19 cellular contexts compared by ENCODE assay signal in genomic region chr2:1501196-1501851, GRCh38.
DNase-seq lines count a peak whose midpoint lies in the region; ATAC-seq and TF ChIP-seq lines count a peak whose summit lies in the region.
"Had no signal": no experiment of that assay in that cellular context is flagged by ENCODE, and none has a peak within 500 bp of the region (broad histone marks: within the 10 kb centered on the region; RNA-seq: fewer than 3 reads in every experiment).

No MANE protein-coding gene starts in this region.

- H4K8ac ChIP-seq in IMR-90 (ENCODE audit: low read depth in 2 of 2, low read length in 2 of 2), result no peak overlapping the region

- TF ChIP-seq CTCF in IMR-90 (conservative IDR thresholded peaks at IDR 0.05; ENCODE audit: low read depth, low read length), result no peak
- TF ChIP-seq CTCF in lower lobe of right lung (IDR thresholded peaks at IDR 0.05), result no peak
- TF ChIP-seq CTCF in thyroid gland (IDR thresholded peaks at IDR 0.05), result no peak

- no peaks in the 10 kb centered on the region for H3K36me3 Mint-ChIP-seq in activated naive CD4-positive, alpha-beta T cell treated with anti-CD3 and anti-CD28 coated beads for 36 hours (ENCODE audit: low read depth)

- no peak overlapping the region for H3K18ac ChIP-seq in IMR-90 (ENCODE audit: low read depth, low read length)

- no peak overlapping the region for H2BK5ac ChIP-seq in IMR-90 (ENCODE audit: low read depth, low read length, poor library complexity, severe bottlenecking)

- no peak overlapping the region for H3K27ac ChIP-seq in IMR-90 (ENCODE audit: insufficient read depth, low read length)
- H3K27ac ChIP-seq in lower lobe of right lung, result no peak overlapping the region
- H3K27ac ChIP-seq in thyroid gland, result peak overlapping the region in 1 of 3 donors; percentile 5

- H3K79me1 ChIP-seq in IMR-90 (ENCODE audit: low read depth in 1 of 2, low read length in 2 of 2), result no peaks in the 10 kb centered on the region

- H3K9me1 ChIP-seq in IMR-90 (ENCODE audit: insufficient read depth, low read length), result no peaks in the 10 kb centered on the region

- POLR2A ChIA-PET in IMR-90 (lab: Charles Lee; ENCODE audit: unreplicated experiment), result no interaction called here

- peak overlapping the region; percentile 43 for H2AFZ ChIP-seq in IMR-90 (replicated peaks; ENCODE audit: low read length, poor library complexity)

- H3K27me3 Mint-ChIP-seq in activated naive CD4-positive, alpha-beta T cell treated with anti-CD3 and anti-CD28 coated beads for 36 hours (ENCODE audit: low read depth), result no peaks in the 10 kb centered on the region

- no peaks in the 10 kb centered on the region for H3K36me3 ChIP-seq in IMR-90 (ENCODE audit: control insufficient read depth, insufficient read depth, low read length)
- H3K36me3 ChIP-seq in lower lobe of right lung, result no peaks in the 10 kb centered on the region
- H3K36me3 ChIP-seq in thyroid gland, result peaks cover 81 to 90% of the 10 kb centered on the region in 2 donors
- H3K36me3 ChIP-seq: MG63 had no signal

- H3K9ac ChIP-seq in IMR-90 (ENCODE audit: low read depth, low read length), result no peak overlapping the region

- no peak overlapping the region for H3K4ac ChIP-seq in IMR-90 (ENCODE audit: low read depth, low read length)

- TF ChIP-seq RAD21 in IMR-90 (IDR thresholded peaks at IDR 0.05; ENCODE audit: low read length), result no peak

- no peaks in the 10 kb centered on the region; the same call in 1 of the 2 replicates for H3K27me3 ChIP-seq in IMR-90 (ENCODE audit: control insufficient read depth, insufficient read depth, low read length)
- H3K27me3 ChIP-seq in lower lobe of right lung (ENCODE audit: low read depth), result peaks cover 3% of the 10 kb centered on the region
- no peaks in the 10 kb centered on the region for H3K27me3 ChIP-seq in thyroid gland
- H3K27me3 ChIP-seq: MG63 had no signal

- no peak overlapping the region for H2BK15ac ChIP-seq in IMR-90 (ENCODE audit: low read depth, low read length)

- BruUV-seq in IMR-90 (replicated peaks; lab: Mats Ljungman, UMichigan), result no TSS peak

- no peak overlapping the region for H2AK5ac ChIP-seq in IMR-90 (ENCODE audit: low read depth, low read length)

- H3K4me1 ChIP-seq in IMR-90 (ENCODE audit: control insufficient read depth, insufficient read depth, low read length) (no peaks in the 10 kb centered on the region), lower lobe of right lung (no peaks in the 10 kb centered on the region), thyroid gland (peaks cover 0 to 17% of the 10 kb centered on the region in 2 donors)

- intact Hi-C loops in activated naive CD4-positive, alpha-beta T cell treated with anti-CD3 and anti-CD28 coated beads for 36 hours (cut with micrococcal nuclease), result no loop called here
- intact Hi-C loops in IMR-90 (cut with micrococcal nuclease), result no loop called here
- intact Hi-C loops in lower lobe of right lung (cut with DNase I), result no loop called here
- intact Hi-C loops in thyroid gland (cut with DNase I), result no loop called here

- H3K56ac ChIP-seq in IMR-90 (ENCODE audit: extremely low read depth, insufficient read depth, low read length), result no peak overlapping the region

- TF ChIP-seq POLR2A in IMR-90 (IDR thresholded peaks at IDR 0.05; ENCODE audit: low read depth, low read length) (no peak), thyroid gland (IDR thresholded peaks at IDR 0.05) (no peak)

- H3K27ac Mint-ChIP-seq in activated naive CD4-positive, alpha-beta T cell treated with anti-CD3 and anti-CD28 coated beads for 36 hours, result no peak overlapping the region

- 79% methylated on average over 17 of the region's 25 CpGs; no CpG with 5 or more reads in 1 of the 2 experiments for WGBS in IMR-90 (ENCODE audit: extremely low coverage in 2 of 2, insufficient read length in 1 of 2), 2 experiments
- WGBS in thyroid gland, 2 donors, result 93% methylated on average over 24 to 25 of the region's 25 CpGs

- H3K4me1 Mint-ChIP-seq in activated naive CD4-positive, alpha-beta T cell treated with anti-CD3 and anti-CD28 coated beads for 36 hours (ENCODE audit: low read depth), result no peaks in the 10 kb centered on the region

- no peak for ATAC-seq in IMR-90 (ENCODE audit: low read depth)
- no peak for ATAC-seq in lower lobe of right lung

- no peak overlapping the region for H4K5ac ChIP-seq in IMR-90 (ENCODE audit: low read depth, low read length)

- H4K20me1 ChIP-seq in IMR-90 (ENCODE audit: insufficient read depth, low read length), result no peaks in the 10 kb centered on the region

- no peak overlapping the region for H2BK120ac ChIP-seq in IMR-90 (ENCODE audit: low read depth, low read length)

- no peaks in the 10 kb centered on the region for H3K9me3 Mint-ChIP-seq in activated naive CD4-positive, alpha-beta T cell treated with anti-CD3 and anti-CD28 coated beads for 36 hours

- no peak overlapping the region for H4K91ac ChIP-seq in IMR-90 (ENCODE audit: insufficient read depth, low read depth, low read length)

- H3K4me3 Mint-ChIP-seq in activated naive CD4-positive, alpha-beta T cell treated with anti-CD3 and anti-CD28 coated beads for 36 hours, result no peak overlapping the region

- H3K23ac ChIP-seq in IMR-90 (ENCODE audit: low read depth, low read length), result no peak overlapping the region

- in situ Hi-C loops in IMR-90 (cut with MboI; ENCODE audit: low sequenced_read_pairs), result no loop called here

- DNase-seq in activated naive CD4-positive, alpha-beta T cell treated with anti-CD3 and anti-CD28 coated beads, Interleukin-2, amount 50 U/mL, for 16 hours, result peak; percentile 9
- no peak for DNase-seq in activated naive CD4-positive, alpha-beta T cell treated with anti-CD3 and anti-CD28 coated beads for 36 hours
- DNase-seq in IMR-90 (no peak), lower lobe of right lung (peak; percentile 37), thyroid gland (peak; percentile 2 to 21), occipital lobe (lab: John Stamatoyannopoulos, UW) (no peak), cerebellum (ENCODE audit: low spot score) (no peak)
- DNase-seq in stimulated activated CD4-positive, alpha-beta T cell treated with anti-CD3 and anti-CD28 coated beads, Interleukin-2, amount 100 ng/mL, for 24 hours, result no peak
- DNase-seq: AML-193, DMS53, GDM1, MG63, NCI-H1417, NCI-H1694 treated with DMSO at 0.1 percent for 48 hours, NCI-H2081 treated with DMSO at 0.1 percent for 48 hours, NCI-H2171 treated with DMSO at 0.1 percent for 48 hours, NCI-H526, OCI-M1, SHP77 had no signal

- dilution Hi-C loops in IMR-90 (cut with HindIII; ENCODE audit: low sequenced_read_pairs, unreplicated experiment), result no loop called here

- H3K14ac ChIP-seq in IMR-90 (replicated peaks; ENCODE audit: low read depth, low read length), result no peak overlapping the region

- no peak overlapping the region for H2BK20ac ChIP-seq in IMR-90 (ENCODE audit: low read depth, low read length)

- H2AK9ac ChIP-seq in IMR-90 (replicated peaks; ENCODE audit: low read depth, low read length, poor library complexity), result no peak overlapping the region

- no peak overlapping the region for H3K4me2 ChIP-seq in IMR-90 (ENCODE audit: low read depth, low read length)

- no peaks in the 10 kb centered on the region for H3K9me3 ChIP-seq in IMR-90 (ENCODE audit: control insufficient read depth, insufficient read depth, low read length)
- no peaks in the 10 kb centered on the region for H3K9me3 ChIP-seq in lower lobe of right lung
- no peaks in the 10 kb centered on the region for H3K9me3 ChIP-seq in thyroid gland
- H3K9me3 ChIP-seq: MG63 had no signal

- CTCF ChIA-PET in activated naive CD4-positive, alpha-beta T cell treated with anti-CD3 and anti-CD28 coated beads for 36 hours (lab: Charles Lee), result no interaction called here
- CTCF ChIA-PET in IMR-90 (lab: Yijun Ruan, JAX), result interaction anchor here (0.6 kb wide), 1 partner anchor 35 kb away, joined by 3 read pairs; no protein-coding TSS in a partner anchor

- no peak overlapping the region for H3K4me3 ChIP-seq in IMR-90 (ENCODE audit: insufficient read depth, low read depth, low read length)
- no peak overlapping the region for H3K4me3 ChIP-seq in lower lobe of right lung
- no peak overlapping the region for H3K4me3 ChIP-seq in thyroid gland (replicated peaks in 1 of 3)
- H3K4me3 ChIP-seq: MG63 had no signal

TF ChIP-seq in IMR-90, 13 proteins besides CTCF, POLR2A, EP300 and RAD21:
- TF ChIP-seq BHLHE40 (IDR thresholded peaks at IDR 0.05; ENCODE audit: low read depth, low read length) (no peak), NFE2L2 (IDR thresholded peaks at IDR 0.05; ENCODE audit: low read depth, low read length) (no peak), MAFK (IDR thresholded peaks at IDR 0.05; ENCODE audit: low read depth, low read length) (no peak), CEBPB (IDR thresholded peaks at IDR 0.05; ENCODE audit: low read depth, low read length) (no peak), FOS (IDR thresholded peaks at IDR 0.05; ENCODE audit: low read depth, low read length) (no peak), CHD1 (IDR thresholded peaks at IDR 0.05; ENCODE audit: low read depth, low read length) (no peak), ELK1 (IDR thresholded peaks at IDR 0.05; ENCODE audit: borderline replicate concordance, low read depth, low read length) (no peak), RCOR1 (IDR thresholded peaks at IDR 0.05; ENCODE audit: insufficient replicate concordance, low read length) (no peak), RFX5 (IDR thresholded peaks at IDR 0.05; ENCODE audit: low read depth, low read length) (no peak), SMC3 (IDR thresholded peaks at IDR 0.05; ENCODE audit: low read depth, low read length) (no peak), MXI1 (IDR thresholded peaks at IDR 0.05; ENCODE audit: borderline replicate concordance, low read depth, low read length) (no peak)
- TF ChIP-seq, protein P1, sequence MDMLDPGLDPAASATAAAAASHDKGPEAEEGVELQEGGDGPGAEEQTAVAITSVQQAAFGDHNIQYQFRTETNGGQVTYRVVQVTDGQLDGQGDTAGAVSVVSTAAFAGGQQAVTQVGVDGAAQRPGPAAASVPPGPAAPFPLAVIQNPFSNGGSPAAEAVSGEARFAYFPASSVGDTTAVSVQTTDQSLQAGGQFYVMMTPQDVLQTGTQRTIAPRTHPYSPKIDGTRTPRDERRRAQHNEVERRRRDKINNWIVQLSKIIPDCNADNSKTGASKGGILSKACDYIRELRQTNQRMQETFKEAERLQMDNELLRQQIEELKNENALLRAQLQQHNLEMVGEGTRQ (IDR thresholded peaks at IDR 0.05; ENCODE audit: low read depth, low read length), result no peak

Comparison
In these comparisons a context has a peak if more than half of its experiments do, and no peak if none do; other contexts are left out.
1. DNase-seq: peak in activated naive CD4-positive, alpha-beta T cell treated with anti-CD3 and anti-CD28 coated beads, Interleukin-2, amount 50 U/mL, for 16 hours (single experiment), lower lobe of right lung (single experiment) and thyroid gland (2 of 2); none in activated naive CD4-positive, alpha-beta T cell treated with anti-CD3 and anti-CD28 coated beads for 36 hours (single experiment), IMR-90 (single experiment), occipital lobe (single experiment), cerebellum (single experiment) and stimulated activated CD4-positive, alpha-beta T cell treated with anti-CD3 and anti-CD28 coated beads, Interleukin-2, amount 100 ng/mL, for 24 hours (0 of 2).